Comparison of ENCODE assay signal across 1 cellular context in the genomic region with DNA sequence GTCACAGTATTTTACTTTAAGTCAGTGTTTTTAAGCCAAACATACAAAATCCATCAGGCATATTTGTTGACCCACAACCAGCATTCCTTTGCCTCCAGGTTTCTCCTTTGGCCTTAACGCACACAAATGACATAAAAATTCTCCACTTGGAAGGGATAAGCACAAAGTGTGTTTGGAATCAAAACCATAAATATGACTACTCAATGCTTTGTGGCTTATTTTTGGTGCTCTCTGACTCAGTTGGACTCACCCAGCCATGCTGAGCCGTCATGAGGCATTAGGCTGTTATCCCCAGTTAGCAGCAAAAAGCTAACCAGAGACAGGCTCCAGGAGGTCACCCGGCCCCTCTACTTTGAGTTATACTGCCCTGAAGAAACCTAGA.
TF ChIP-seq lines count a peak whose summit lies in the region.

No MANE protein-coding gene starts in this region.

TF ChIP-seq in H1, 55 proteins besides CTCF, POLR2A, EP300 and RAD21:
- TF ChIP-seq GTF2F1 (IDR thresholded peaks at IDR 0.05; ENCODE audit: borderline replicate concordance, low read depth, low read length) = no peak
- TF ChIP-seq BRCA1 (IDR thresholded peaks at IDR 0.05; ENCODE audit: low read depth, low read length) = no peak
- TF ChIP-seq, protein P1, sequence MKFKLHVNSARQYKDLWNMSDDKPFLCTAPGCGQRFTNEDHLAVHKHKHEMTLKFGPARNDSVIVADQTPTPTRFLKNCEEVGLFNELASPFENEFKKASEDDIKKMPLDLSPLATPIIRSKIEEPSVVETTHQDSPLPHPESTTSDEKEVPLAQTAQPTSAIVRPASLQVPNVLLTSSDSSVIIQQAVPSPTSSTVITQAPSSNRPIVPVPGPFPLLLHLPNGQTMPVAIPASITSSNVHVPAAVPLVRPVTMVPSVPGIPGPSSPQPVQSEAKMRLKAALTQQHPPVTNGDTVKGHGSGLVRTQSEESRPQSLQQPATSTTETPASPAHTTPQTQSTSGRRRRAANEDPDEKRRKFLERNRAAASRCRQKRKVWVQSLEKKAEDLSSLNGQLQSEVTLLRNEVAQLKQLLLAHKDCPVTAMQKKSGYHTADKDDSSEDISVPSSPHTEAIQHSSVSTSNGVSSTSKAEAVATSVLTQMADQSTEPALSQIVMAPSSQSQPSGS (IDR thresholded peaks at IDR 0.05; ENCODE audit: low read length) = no peak
- TF ChIP-seq RNF2 (IDR thresholded peaks at IDR 0.05; ENCODE audit: borderline replicate concordance, low read depth, low read length, missing control alignments, poor library complexity, severe bottlenecking) = no peak
- TF ChIP-seq, protein P2, sequence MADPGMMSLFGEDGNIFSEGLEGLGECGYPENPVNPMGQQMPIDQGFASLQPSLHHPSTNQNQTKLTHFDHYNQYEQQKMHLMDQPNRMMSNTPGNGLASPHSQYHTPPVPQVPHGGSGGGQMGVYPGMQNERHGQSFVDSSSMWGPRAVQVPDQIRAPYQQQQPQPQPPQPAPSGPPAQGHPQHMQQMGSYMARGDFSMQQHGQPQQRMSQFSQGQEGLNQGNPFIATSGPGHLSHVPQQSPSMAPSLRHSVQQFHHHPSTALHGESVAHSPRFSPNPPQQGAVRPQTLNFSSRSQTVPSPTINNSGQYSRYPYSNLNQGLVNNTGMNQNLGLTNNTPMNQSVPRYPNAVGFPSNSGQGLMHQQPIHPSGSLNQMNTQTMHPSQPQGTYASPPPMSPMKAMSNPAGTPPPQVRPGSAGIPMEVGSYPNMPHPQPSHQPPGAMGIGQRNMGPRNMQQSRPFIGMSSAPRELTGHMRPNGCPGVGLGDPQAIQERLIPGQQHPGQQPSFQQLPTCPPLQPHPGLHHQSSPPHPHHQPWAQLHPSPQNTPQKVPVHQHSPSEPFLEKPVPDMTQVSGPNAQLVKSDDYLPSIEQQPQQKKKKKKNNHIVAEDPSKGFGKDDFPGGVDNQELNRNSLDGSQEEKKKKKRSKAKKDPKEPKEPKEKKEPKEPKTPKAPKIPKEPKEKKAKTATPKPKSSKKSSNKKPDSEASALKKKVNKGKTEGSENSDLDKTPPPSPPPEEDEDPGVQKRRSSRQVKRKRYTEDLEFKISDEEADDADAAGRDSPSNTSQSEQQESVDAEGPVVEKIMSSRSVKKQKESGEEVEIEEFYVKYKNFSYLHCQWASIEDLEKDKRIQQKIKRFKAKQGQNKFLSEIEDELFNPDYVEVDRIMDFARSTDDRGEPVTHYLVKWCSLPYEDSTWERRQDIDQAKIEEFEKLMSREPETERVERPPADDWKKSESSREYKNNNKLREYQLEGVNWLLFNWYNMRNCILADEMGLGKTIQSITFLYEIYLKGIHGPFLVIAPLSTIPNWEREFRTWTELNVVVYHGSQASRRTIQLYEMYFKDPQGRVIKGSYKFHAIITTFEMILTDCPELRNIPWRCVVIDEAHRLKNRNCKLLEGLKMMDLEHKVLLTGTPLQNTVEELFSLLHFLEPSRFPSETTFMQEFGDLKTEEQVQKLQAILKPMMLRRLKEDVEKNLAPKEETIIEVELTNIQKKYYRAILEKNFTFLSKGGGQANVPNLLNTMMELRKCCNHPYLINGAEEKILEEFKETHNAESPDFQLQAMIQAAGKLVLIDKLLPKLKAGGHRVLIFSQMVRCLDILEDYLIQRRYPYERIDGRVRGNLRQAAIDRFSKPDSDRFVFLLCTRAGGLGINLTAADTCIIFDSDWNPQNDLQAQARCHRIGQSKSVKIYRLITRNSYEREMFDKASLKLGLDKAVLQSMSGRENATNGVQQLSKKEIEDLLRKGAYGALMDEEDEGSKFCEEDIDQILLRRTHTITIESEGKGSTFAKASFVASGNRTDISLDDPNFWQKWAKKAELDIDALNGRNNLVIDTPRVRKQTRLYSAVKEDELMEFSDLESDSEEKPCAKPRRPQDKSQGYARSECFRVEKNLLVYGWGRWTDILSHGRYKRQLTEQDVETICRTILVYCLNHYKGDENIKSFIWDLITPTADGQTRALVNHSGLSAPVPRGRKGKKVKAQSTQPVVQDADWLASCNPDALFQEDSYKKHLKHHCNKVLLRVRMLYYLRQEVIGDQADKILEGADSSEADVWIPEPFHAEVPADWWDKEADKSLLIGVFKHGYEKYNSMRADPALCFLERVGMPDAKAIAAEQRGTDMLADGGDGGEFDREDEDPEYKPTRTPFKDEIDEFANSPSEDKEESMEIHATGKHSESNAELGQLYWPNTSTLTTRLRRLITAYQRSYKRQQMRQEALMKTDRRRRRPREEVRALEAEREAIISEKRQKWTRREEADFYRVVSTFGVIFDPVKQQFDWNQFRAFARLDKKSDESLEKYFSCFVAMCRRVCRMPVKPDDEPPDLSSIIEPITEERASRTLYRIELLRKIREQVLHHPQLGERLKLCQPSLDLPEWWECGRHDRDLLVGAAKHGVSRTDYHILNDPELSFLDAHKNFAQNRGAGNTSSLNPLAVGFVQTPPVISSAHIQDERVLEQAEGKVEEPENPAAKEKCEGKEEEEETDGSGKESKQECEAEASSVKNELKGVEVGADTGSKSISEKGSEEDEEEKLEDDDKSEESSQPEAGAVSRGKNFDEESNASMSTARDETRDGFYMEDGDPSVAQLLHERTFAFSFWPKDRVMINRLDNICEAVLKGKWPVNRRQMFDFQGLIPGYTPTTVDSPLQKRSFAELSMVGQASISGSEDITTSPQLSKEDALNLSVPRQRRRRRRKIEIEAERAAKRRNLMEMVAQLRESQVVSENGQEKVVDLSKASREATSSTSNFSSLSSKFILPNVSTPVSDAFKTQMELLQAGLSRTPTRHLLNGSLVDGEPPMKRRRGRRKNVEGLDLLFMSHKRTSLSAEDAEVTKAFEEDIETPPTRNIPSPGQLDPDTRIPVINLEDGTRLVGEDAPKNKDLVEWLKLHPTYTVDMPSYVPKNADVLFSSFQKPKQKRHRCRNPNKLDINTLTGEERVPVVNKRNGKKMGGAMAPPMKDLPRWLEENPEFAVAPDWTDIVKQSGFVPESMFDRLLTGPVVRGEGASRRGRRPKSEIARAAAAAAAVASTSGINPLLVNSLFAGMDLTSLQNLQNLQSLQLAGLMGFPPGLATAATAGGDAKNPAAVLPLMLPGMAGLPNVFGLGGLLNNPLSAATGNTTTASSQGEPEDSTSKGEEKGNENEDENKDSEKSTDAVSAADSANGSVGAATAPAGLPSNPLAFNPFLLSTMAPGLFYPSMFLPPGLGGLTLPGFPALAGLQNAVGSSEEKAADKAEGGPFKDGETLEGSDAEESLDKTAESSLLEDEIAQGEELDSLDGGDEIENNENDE (IDR thresholded peaks at IDR 0.05; ENCODE audit: insufficient replicate concordance, low read length) = no peak
- no peak for TF ChIP-seq SAP30 (IDR thresholded peaks at IDR 0.05; ENCODE audit: insufficient read depth, insufficient replicate concordance, low read length)
- no peak for TF ChIP-seq SP1 (IDR thresholded peaks at IDR 0.05; ENCODE audit: low read depth, low read length)
- TF ChIP-seq, protein P3, sequence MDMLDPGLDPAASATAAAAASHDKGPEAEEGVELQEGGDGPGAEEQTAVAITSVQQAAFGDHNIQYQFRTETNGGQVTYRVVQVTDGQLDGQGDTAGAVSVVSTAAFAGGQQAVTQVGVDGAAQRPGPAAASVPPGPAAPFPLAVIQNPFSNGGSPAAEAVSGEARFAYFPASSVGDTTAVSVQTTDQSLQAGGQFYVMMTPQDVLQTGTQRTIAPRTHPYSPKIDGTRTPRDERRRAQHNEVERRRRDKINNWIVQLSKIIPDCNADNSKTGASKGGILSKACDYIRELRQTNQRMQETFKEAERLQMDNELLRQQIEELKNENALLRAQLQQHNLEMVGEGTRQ (IDR thresholded peaks at IDR 0.05; ENCODE audit: low read length) = no peak
- no peak for TF ChIP-seq SRF (IDR thresholded peaks at IDR 0.05; ENCODE audit: low read depth, low read length)
- TF ChIP-seq ZNF274 (IDR thresholded peaks at IDR 0.05; ENCODE audit: borderline replicate concordance, extremely low read depth, low read length) = no peak
- no peak for TF ChIP-seq CBX5 (IDR thresholded peaks at IDR 0.05; ENCODE audit: low read depth, low read length)
- no peak for TF ChIP-seq RXRA (IDR thresholded peaks at IDR 0.05; ENCODE audit: insufficient read depth, low read depth, low read length)
